Comparison of ENCODE assay signal across 8 cellular contexts in the genomic region with DNA sequence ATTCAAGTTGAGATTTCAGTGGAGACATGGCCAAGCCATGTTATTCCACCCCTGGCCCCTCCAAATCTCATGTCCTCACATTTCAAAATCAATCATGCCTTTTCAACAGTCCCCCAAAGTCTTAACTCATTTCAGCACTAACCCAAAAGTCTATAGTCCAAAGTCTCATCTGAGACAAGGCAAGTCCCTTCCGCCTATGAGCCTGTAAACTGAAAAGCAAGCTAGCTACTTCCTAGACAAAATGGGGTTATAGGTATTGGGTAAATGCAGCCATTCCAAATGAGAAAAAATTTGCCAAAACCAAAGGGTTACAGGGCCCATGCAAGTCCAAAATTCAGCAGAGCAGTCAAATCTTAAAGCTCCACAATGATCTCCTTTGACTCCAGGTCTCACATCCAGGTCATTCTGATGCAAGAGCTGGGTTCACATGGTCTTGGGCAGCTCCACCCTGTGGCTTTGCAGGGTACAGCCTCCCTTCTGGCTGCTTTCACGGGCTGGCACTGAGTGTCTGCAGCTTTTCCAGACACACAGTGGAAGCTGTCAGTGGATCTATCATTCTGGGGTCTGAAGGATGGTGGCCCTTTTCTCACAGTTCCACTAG.
DNase-seq lines count a peak whose midpoint lies in the region; TF ChIP-seq lines count a peak whose summit lies in the region.
"Not testable (repeated sequence)": the region's sequence is repeated elsewhere in the genome, so short reads cannot be mapped to it uniquely, and the experiment has no call there.

No MANE protein-coding gene starts in this region.

- not testable (repeated sequence) for H4K5ac ChIP-seq in H9 (ENCODE audit: insufficient read length, low read depth, low read length)

- peak; percentile 81 for DNase-seq in DMS53 (lab: John Stamatoyannopoulos, UW)
- peak; percentile 69 for DNase-seq in H9
- DNase-seq in NCI-H1092 (lab: John Stamatoyannopoulos, UW): peak; percentile 9
- peak; percentile 5 to 20 for DNase-seq in SJCRH30
- DNase-seq in adrenal gland: peak in 6 of 7 donors; percentile 31 to 69 (median 42)
- DNase-seq in epithelial cell of proximal tubule (ENCODE audit: low read depth): not testable (repeated sequence)
- DNase-seq in left kidney (ENCODE audit: low read depth, low spot score): peak; percentile 1
- peak; percentile 45 for DNase-seq in stomach

- H3K23ac ChIP-seq in H9 (ENCODE audit: insufficient read length, low read depth, low read length): not testable (repeated sequence)

- not testable (repeated sequence) for TF ChIP-seq EP300 in stomach (IDR thresholded peaks at IDR 0.05)

- H3K27ac ChIP-seq in H9 (ENCODE audit: insufficient read length, low read depth, low read length); SJCRH30; adrenal gland; stomach: not testable (repeated sequence)

- not testable (repeated sequence) for H3K4me3 Mint-ChIP-seq in H9

- not testable (repeated sequence) for H3K9ac ChIP-seq in H9 (ENCODE audit: extremely low read depth, insufficient read length, low read length)

- H3T11ph ChIP-seq in H9 (ENCODE audit: low read length): not testable (repeated sequence)

- H3K27me3 Mint-ChIP-seq in H9 (ENCODE audit: low read depth): not testable (repeated sequence)

- H3K56ac ChIP-seq in H9 (ENCODE audit: insufficient read length, low read depth, low read length): not testable (repeated sequence)

- not testable (repeated sequence) for H3K18ac ChIP-seq in H9 (ENCODE audit: insufficient read length, low read depth, low read length)

- H3K79me2 ChIP-seq in H9 (ENCODE audit: insufficient read depth, low read length): not testable (repeated sequence)

- not testable (repeated sequence) for H3K27me3 ChIP-seq in H9 (ENCODE audit: insufficient read depth, low read length); SJCRH30; adrenal gland; stomach

- intact Hi-C loops in adrenal gland (cut with DNase I); stomach (cut with DNase I; ENCODE audit: low total_unique reads): not testable (repeated sequence)

- H2BK5ac ChIP-seq in H9 (ENCODE audit: insufficient read length, low read length): not testable (repeated sequence)

- not testable (repeated sequence) for H3K79me1 ChIP-seq in H9 (ENCODE audit: insufficient read depth, low read depth, low read length, poor library complexity, severe bottlenecking)

- H2AK5ac ChIP-seq in H9 (ENCODE audit: insufficient read length, low read length): not testable (repeated sequence)

- H3K4me3 ChIP-seq in SJCRH30; adrenal gland; epithelial cell of proximal tubule (ENCODE audit: low read depth, low read length); stomach: not testable (repeated sequence)

- peak overlapping the region; percentile 33 for H2AFZ ChIP-seq in H9 (ENCODE audit: low read length)

- not testable (repeated sequence) for H3K36me3 ChIP-seq in SJCRH30; adrenal gland (replicated peaks in 1 of 2); stomach

- H4K8ac ChIP-seq in H9 (replicated peaks; ENCODE audit: insufficient read length, low read depth, low read length): not testable (repeated sequence)

- H2BK120ac ChIP-seq in H9 (ENCODE audit: low read depth, low read length, poor library complexity, severe bottlenecking): not testable (repeated sequence)

- not testable (repeated sequence) for H2BK12ac ChIP-seq in H9 (ENCODE audit: insufficient read length, low read depth, low read length)

- TF ChIP-seq CTCF in H9 (conservative IDR thresholded peaks at IDR 0.05) (peak; percentile 64), adrenal gland (IDR thresholded peaks at IDR 0.05) (peak; percentile 7 to 55 (median 26)), epithelial cell of proximal tubule (conservative IDR thresholded peaks at IDR 0.05; ENCODE audit: low read depth, low read length) (peak; percentile 66), stomach (IDR thresholded peaks at IDR 0.05) (peak in 3 of 7 experiments; percentile 19 to 35 (median 22))

- H3K23me2 ChIP-seq in H9 (ENCODE audit: insufficient read length, low read depth, low read length, poor library complexity, severe bottlenecking): not testable (repeated sequence)

- H3K36me3 Mint-ChIP-seq in H9 (ENCODE audit: insufficient read depth in 1 of 3, low read depth in 3 of 3): peaks cover 0 to 18% (median 0%) of the 10 kb centered on the region in 3 experiments; a peak in 2 of 7 replicates

- H3K4me2 ChIP-seq in H9 (ENCODE audit: insufficient read depth, insufficient read length, low read length): not testable (repeated sequence)

- H3K9me3 Mint-ChIP-seq in H9: not testable (repeated sequence)

- not testable (repeated sequence) for TF ChIP-seq POLR2A in adrenal gland (IDR thresholded peaks at IDR 0.05); stomach (IDR thresholded peaks at IDR 0.05)

- not testable (repeated sequence) for H2BK20ac ChIP-seq in H9 (ENCODE audit: low read depth, low read length, poor library complexity, severe bottlenecking)

- H3K4ac ChIP-seq in H9 (ENCODE audit: low read depth, low read length): not testable (repeated sequence)

- not testable (repeated sequence) for H3K9me3 ChIP-seq in H9 (ENCODE audit: control insufficient read depth, low read depth, low read length); SJCRH30 (replicated peaks); adrenal gland (replicated peaks in 1 of 3); stomach

- peak overlapping the region in 2 of 3 experiments; percentile 3 to 78; a peak in 2 of 7 replicates for H3K27ac Mint-ChIP-seq in H9

- H2BK15ac ChIP-seq in H9 (ENCODE audit: low read depth, low read length): not testable (repeated sequence)

- H4K91ac ChIP-seq in H9 (ENCODE audit: insufficient read length, low read depth, low read length): not testable (repeated sequence)

- not testable (repeated sequence) for H3K4me1 ChIP-seq in H9 (ENCODE audit: insufficient read depth, low read length); SJCRH30; adrenal gland (replicated peaks in 1 of 2)
- H3K4me1 ChIP-seq in stomach: peaks cover 0 to 10% (median under 1%) of the 10 kb centered on the region in 4 donors

- not testable (repeated sequence) for H3K14ac ChIP-seq in H9 (ENCODE audit: insufficient read depth, low read length)

- WGBS in H9 (ENCODE audit: extremely low coverage, insufficient read length, low lambda C conversion rate): no CpG with 5 or more reads among the region's 2 CpGs
- 78 to 94% (median 84%) methylated on average over 2 of the region's 2 CpGs for WGBS in adrenal gland, 4 donors
- WGBS in stomach, 5 donors: 77 to 90% (median 85%) methylated on average over 2 of the region's 2 CpGs

- peaks cover 30 to 31% of the 10 kb centered on the region in 2 experiments for H3K4me1 Mint-ChIP-seq in H9

- H4K20me1 ChIP-seq in H9 (ENCODE audit: control insufficient read depth, insufficient read depth, insufficient read length): not testable (repeated sequence)
